In genomic region chr9:113966394-113966793, GRCh38 we compare ENCODE assay signal across 32 cellular contexts.
DNase-seq lines count a peak whose midpoint lies in the region; ATAC-seq and TF ChIP-seq lines count a peak whose summit lies in the region.
"Had no signal": no experiment of that assay in that cellular context is flagged by ENCODE, and none has a peak within 500 bp of the region (broad histone marks: within the 10 kb centered on the region; RNA-seq: fewer than 3 reads in every experiment).

No MANE protein-coding gene starts in this region.

- H3K27ac Mint-ChIP-seq in osteocyte (ENCODE audit: unreplicated experiment), result peak overlapping the region; percentile 42
- H3K27ac Mint-ChIP-seq in endothelial cell (ENCODE audit: unreplicated experiment), result no peak overlapping the region
- H3K27ac Mint-ChIP-seq: activated CD4-positive, alpha-beta memory T cell treated with anti-CD3 and anti-CD28 coated beads, Interleukin-2, amount 10 ng/mL, durations not matched to agents 7 days and 5 days; activated naive CD8-positive, alpha-beta T cell treated with anti-CD3 and anti-CD28 coated beads for 36 hours; activated T-helper 2 cell treated with anti-CD3 and anti-CD28 coated beads, Interferon-gamma antibody, Interleukin-2, Interleukin-4, amounts not matched to agents 10 μg/mL and 5 μg/mL and 100 μg/mL, durations not matched to agents 14 hours and 24 hours and 36 hours; CD4-positive, CD25-positive, alpha-beta regulatory T cell; GM23338; naive B cell; T-helper 1 cell treated with Interleukin-12 subunit alpha and Interleukin-12 subunit beta and Interleukin-4 antibody, amounts not matched to agents 30 μg/mL and 1 μg/mL, for 36 hours had no signal

- H3K4me1 Mint-ChIP-seq in osteocyte (ENCODE audit: unreplicated experiment), result peaks cover 4% of the 10 kb centered on the region
- no peaks in the 10 kb centered on the region for H3K4me1 Mint-ChIP-seq in endothelial cell (ENCODE audit: unreplicated experiment)
- H3K4me1 Mint-ChIP-seq: activated CD4-positive, alpha-beta memory T cell treated with anti-CD3 and anti-CD28 coated beads, Interleukin-2, amount 10 ng/mL, durations not matched to agents 7 days and 5 days; activated naive CD8-positive, alpha-beta T cell treated with anti-CD3 and anti-CD28 coated beads for 36 hours; CD4-positive, CD25-positive, alpha-beta regulatory T cell; naive B cell had no signal

- no peaks in the 10 kb centered on the region for H3K27me3 Mint-ChIP-seq in osteocyte (ENCODE audit: unreplicated experiment)
- H3K27me3 Mint-ChIP-seq in endothelial cell (ENCODE audit: unreplicated experiment), result peaks cover 1% of the 10 kb centered on the region
- H3K27me3 Mint-ChIP-seq: activated naive CD8-positive, alpha-beta T cell treated with anti-CD3 and anti-CD28 coated beads for 36 hours; CD4-positive, CD25-positive, alpha-beta regulatory T cell; naive B cell had no signal

- H3K36me3 Mint-ChIP-seq in osteocyte (ENCODE audit: unreplicated experiment), result peaks cover 25% of the 10 kb centered on the region
- H3K36me3 Mint-ChIP-seq in endothelial cell (ENCODE audit: low read depth, unreplicated experiment), result peaks cover 17% of the 10 kb centered on the region
- H3K36me3 Mint-ChIP-seq: activated naive CD8-positive, alpha-beta T cell treated with anti-CD3 and anti-CD28 coated beads for 36 hours; CD4-positive, CD25-positive, alpha-beta regulatory T cell had no signal

- DNase-seq in Right ventricle myocardium inferior (ENCODE audit: missing footprints), result no peak
- DNase-seq in cardiac septum (ENCODE audit: low spot score), result no peak
- DNase-seq in left colon, result peak; percentile 83 to 88
- DNase-seq in osteocyte (ENCODE audit: extremely low spot score, unreplicated experiment), result no peak
- no peak for DNase-seq in endothelial cell (ENCODE audit: low spot score)
- DNase-seq in NCI-H146 treated with DMSO at 0.1 percent for 48 hours (lab: John Stamatoyannopoulos, UW; ENCODE audit: unreplicated experiment), result no peak
- no peak for DNase-seq in iPS-NIHi11 (ENCODE audit: low spot score)
- DNase-seq in cerebellum (ENCODE audit: low spot score), result no peak
- DNase-seq: 8988T; activated CD4-positive, alpha-beta memory T cell treated with anti-CD3 and anti-CD28 coated beads, Interleukin-2, amount 10 ng/mL, durations not matched to agents 7 days and 5 days; activated CD4-positive, CD25-positive, alpha-beta regulatory T cell treated with anti-CD3 and anti-CD28 coated beads, Interleukin-2, amount 50 U/mL, for 72 hours; activated CD8-positive, alpha-beta memory T cell treated with anti-CD3 and anti-CD28 coated beads, Interleukin-2, amount 50 U/mL, for 48 hours; activated naive CD8-positive, alpha-beta T cell treated with anti-CD3 and anti-CD28 coated beads for 36 hours; aorta; caudate nucleus; CD4-positive, CD25-positive, alpha-beta regulatory T cell; EL; glutamatergic neuron; KG1; MG63; naive B cell; NCI-H1105 treated with DMSO at 0.1 percent for 48 hours; NCI-H2029; NCI-H2227 treated with DMSO at 0.1 percent for 48 hours; NCI-H774; nucleus accumbens; retina; stimulated activated CD4-positive, alpha-beta T cell treated with anti-CD3 and anti-CD28 coated beads, Interleukin-2, amount 100 ng/mL, for 48 hours; upper lobe of right lung had no signal

- H3K9me3 Mint-ChIP-seq in osteocyte (ENCODE audit: unreplicated experiment) (no peaks in the 10 kb centered on the region), endothelial cell (ENCODE audit: unreplicated experiment) (no peaks in the 10 kb centered on the region)
- H3K9me3 Mint-ChIP-seq: activated CD4-positive, alpha-beta memory T cell treated with anti-CD3 and anti-CD28 coated beads, Interleukin-2, amount 10 ng/mL, durations not matched to agents 7 days and 5 days; activated naive CD8-positive, alpha-beta T cell treated with anti-CD3 and anti-CD28 coated beads for 36 hours; activated T-helper 2 cell treated with anti-CD3 and anti-CD28 coated beads, Interferon-gamma antibody, Interleukin-2, Interleukin-4, amounts not matched to agents 10 μg/mL and 5 μg/mL and 100 μg/mL, durations not matched to agents 14 hours and 24 hours and 36 hours; GM23338; naive B cell; T-helper 1 cell treated with Interleukin-12 subunit alpha and Interleukin-12 subunit beta and Interleukin-4 antibody, amounts not matched to agents 30 μg/mL and 1 μg/mL, for 36 hours had no signal

- intact Hi-C loops in Right ventricle myocardium inferior (cut with DNase I), result no loop called here
- intact Hi-C loops in cardiac septum (cut with DNase I), result loop anchor here (10.0 kb wide), 1 partner anchor 162 kb away; no protein-coding TSS in a partner anchor
- intact Hi-C loops in left colon (cut with DNase I, micrococcal nuclease), result no loop called here

- TF ChIP-seq CTCF in osteocyte (IDR thresholded peaks at IDR 0.05) (no peak), endothelial cell (IDR thresholded peaks at IDR 0.05; ENCODE audit: unreplicated experiment) (no peak)

- H3K4me3 Mint-ChIP-seq in osteocyte (ENCODE audit: unreplicated experiment) (no peak overlapping the region), endothelial cell (ENCODE audit: unreplicated experiment) (no peak overlapping the region)
- H3K4me3 Mint-ChIP-seq: activated CD4-positive, alpha-beta memory T cell treated with anti-CD3 and anti-CD28 coated beads, Interleukin-2, amount 10 ng/mL, durations not matched to agents 7 days and 5 days; activated naive CD8-positive, alpha-beta T cell treated with anti-CD3 and anti-CD28 coated beads for 36 hours; CD4-positive, CD25-positive, alpha-beta regulatory T cell; GM23338; naive B cell; T-helper 1 cell treated with Interleukin-12 subunit alpha and Interleukin-12 subunit beta and Interleukin-4 antibody, amounts not matched to agents 30 μg/mL and 1 μg/mL, for 36 hours had no signal

- ATAC-seq in Right ventricle myocardium inferior (peak; percentile 81), left colon (peak; percentile 100)
- ATAC-seq: GM23338, upper lobe of right lung had no signal

Comparison
In these comparisons a context has a peak if more than half of its experiments do, and no peak if none do; other contexts are left out.
1. DNase-seq: peak in left colon (2 of 2); none in Right ventricle myocardium inferior (single experiment), cardiac septum (single experiment), osteocyte (single experiment), endothelial cell (single experiment), NCI-H146 treated with DMSO at 0.1 percent for 48 hours (single experiment), iPS-NIHi11 (single experiment) and cerebellum (single experiment).